Comparison of ENCODE assay signal across 5 cellular contexts in the genomic region with DNA sequence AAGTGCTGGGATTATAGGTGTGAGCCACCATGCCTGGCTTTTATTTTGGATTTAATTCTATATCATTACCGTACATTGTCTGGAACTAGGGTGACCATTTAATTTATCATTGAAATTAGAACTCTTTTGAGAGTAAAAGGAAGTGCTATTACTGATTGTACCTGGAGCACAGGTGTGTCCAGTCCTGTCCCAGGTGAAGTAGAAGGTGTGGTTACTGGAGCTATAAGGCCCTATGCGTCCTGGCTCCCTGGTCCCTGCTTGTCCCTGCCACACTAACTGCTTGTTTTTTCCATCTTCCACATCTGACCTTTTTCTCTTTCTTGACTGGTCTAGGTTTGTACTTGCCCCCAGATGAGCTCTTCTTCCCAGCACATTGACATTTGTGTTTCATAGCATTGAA.
"Had no signal": no experiment of that assay in that cellular context is flagged by ENCODE, and none has a peak within 500 bp of the region (broad histone marks: within the 10 kb centered on the region; RNA-seq: fewer than 3 reads in every experiment).

No MANE protein-coding gene starts in this region.

- H3K36me3 Mint-ChIP-seq: IgD-negative memory B cell had no signal

- H3K4me3 ChIP-seq: K562 had no signal

- DNase-seq: IMR-90, KBM-7 had no signal

- H3K4me1 Mint-ChIP-seq: IgD-negative memory B cell had no signal

- H3K4me3 Mint-ChIP-seq: IgD-negative memory B cell had no signal

- H3K27ac Mint-ChIP-seq: IgD-negative memory B cell had no signal

- ATAC-seq: HepG2, K562 had no signal
